ENCODE assay signal across 1 cellular context in the genomic region with DNA sequence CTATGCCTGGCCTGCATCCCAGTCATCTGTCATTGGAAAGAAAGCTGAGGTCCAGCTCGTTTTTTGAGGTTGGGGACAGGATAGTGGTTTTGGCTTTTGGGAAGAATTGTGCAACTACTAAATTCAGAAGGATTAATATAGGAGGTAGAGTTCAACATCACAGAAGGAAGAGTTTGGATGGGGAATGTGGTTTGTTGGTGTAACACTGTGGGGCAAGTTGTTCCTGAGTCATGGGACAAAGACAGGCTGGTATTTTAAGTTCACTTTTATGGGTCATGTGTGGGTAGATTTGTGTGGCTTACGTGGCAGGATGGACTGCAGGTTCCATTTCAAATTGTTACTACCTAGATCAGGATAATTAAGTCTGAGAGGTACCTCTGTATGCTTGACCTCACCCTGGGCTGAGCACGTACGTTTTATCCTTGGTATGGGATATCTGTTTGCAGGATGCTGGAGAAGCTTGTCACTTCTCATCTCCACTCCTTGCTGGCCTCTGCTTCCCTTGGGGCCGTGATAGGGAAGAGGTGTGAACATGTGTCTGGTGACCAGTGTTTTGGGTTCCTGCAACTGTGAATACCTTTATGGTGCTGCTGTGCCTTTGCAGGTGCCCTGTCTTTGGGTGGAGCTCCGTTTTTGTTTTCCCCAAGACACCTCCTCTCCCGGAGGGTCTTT.
A peak's percentile ranks its signal among the peaks of the same experiment; 100 is the strongest.
TF ChIP-seq lines count a peak whose summit lies in the region.

No MANE protein-coding gene starts in this region.

TF ChIP-seq in GM23338, 12 proteins besides CTCF, POLR2A, EP300 and RAD21:
- TF ChIP-seq, protein P1, sequence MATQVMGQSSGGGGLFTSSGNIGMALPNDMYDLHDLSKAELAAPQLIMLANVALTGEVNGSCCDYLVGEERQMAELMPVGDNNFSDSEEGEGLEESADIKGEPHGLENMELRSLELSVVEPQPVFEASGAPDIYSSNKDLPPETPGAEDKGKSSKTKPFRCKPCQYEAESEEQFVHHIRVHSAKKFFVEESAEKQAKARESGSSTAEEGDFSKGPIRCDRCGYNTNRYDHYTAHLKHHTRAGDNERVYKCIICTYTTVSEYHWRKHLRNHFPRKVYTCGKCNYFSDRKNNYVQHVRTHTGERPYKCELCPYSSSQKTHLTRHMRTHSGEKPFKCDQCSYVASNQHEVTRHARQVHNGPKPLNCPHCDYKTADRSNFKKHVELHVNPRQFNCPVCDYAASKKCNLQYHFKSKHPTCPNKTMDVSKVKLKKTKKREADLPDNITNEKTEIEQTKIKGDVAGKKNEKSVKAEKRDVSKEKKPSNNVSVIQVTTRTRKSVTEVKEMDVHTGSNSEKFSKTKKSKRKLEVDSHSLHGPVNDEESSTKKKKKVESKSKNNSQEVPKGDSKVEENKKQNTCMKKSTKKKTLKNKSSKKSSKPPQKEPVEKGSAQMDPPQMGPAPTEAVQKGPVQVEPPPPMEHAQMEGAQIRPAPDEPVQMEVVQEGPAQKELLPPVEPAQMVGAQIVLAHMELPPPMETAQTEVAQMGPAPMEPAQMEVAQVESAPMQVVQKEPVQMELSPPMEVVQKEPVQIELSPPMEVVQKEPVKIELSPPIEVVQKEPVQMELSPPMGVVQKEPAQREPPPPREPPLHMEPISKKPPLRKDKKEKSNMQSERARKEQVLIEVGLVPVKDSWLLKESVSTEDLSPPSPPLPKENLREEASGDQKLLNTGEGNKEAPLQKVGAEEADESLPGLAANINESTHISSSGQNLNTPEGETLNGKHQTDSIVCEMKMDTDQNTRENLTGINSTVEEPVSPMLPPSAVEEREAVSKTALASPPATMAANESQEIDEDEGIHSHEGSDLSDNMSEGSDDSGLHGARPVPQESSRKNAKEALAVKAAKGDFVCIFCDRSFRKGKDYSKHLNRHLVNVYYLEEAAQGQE (IDR thresholded peaks at IDR 0.05; ENCODE audit: unreplicated experiment), result no peak
- TF ChIP-seq POLR2AphosphoS5 (IDR thresholded peaks at IDR 0.05; ENCODE audit: low read depth), result peak; percentile 25; the same call in 1 of the 2 replicates
